Comparison of ENCODE assay signal across 19 cellular contexts in genomic region chr7:155586843-155587440, GRCh38. TPM values are rescaled to one million over a fixed set of nuclear protein-coding genes. Genes with fewer than 3 reads are reported as not detected.
DNase-seq lines count a peak whose midpoint lies in the region; ATAC-seq, FAIRE-seq and TF ChIP-seq lines count a peak whose summit lies in the region.
"Had no signal": no experiment of that assay in that cellular context is flagged by ENCODE, and none has a peak within 500 bp of the region (broad histone marks: within the 10 kb centered on the region; RNA-seq: fewer than 3 reads in every experiment).

No MANE protein-coding gene starts in this region.

- no peak overlapping the region for H2AFZ ChIP-seq in trophoblast cell (ENCODE audit: insufficient read depth, low read length, poor library complexity)
- H2AFZ ChIP-seq: GM23248 had no signal

- ATAC-seq in left cardiac atrium (no peak), HG03175 (IDR thresholded peaks at IDR 0.05; ENCODE audit: unreplicated experiment) (no peak)
- ATAC-seq: HepG2 had no signal

- H3K9ac ChIP-seq in kidney (ENCODE audit: low read length in 2 of 2): no peak overlapping the region
- no peak overlapping the region for H3K9ac ChIP-seq in trophoblast cell (ENCODE audit: low read length)
- H3K9ac ChIP-seq: BLaER1, GM23248 had no signal

- intact Hi-C loops in cardiac septum (cut with DNase I) (no loop called here), left cardiac atrium (cut with DNase I) (no loop called here), kidney (cut with DNase I) (no loop called here)
- intact Hi-C loops in activated T-helper 2 cell treated with anti-CD3 and anti-CD28 coated beads, Interferon-gamma antibody, Interleukin-2, Interleukin-4, amounts not matched to agents 10 μg/mL and 5 μg/mL and 100 μg/mL, durations not matched to agents 14 hours and 24 hours and 36 hours (cut with micrococcal nuclease): no loop called here

- H3K23ac ChIP-seq in trophoblast cell (ENCODE audit: low read length): no peak overlapping the region

- no peaks in the 10 kb centered on the region for H3K4me1 ChIP-seq in kidney (ENCODE audit: control insufficient read depth in 1 of 2, insufficient read depth in 1 of 2, low read depth in 1 of 2, low read length in 2 of 2)
- H3K4me1 ChIP-seq in trophoblast cell (ENCODE audit: control insufficient read depth in 1 of 2, insufficient read depth in 2 of 2, low read length in 2 of 2): peaks cover 0 to 6% of the 10 kb centered on the region in 2 experiments
- no peaks in the 10 kb centered on the region for H3K4me1 ChIP-seq in effector memory CD4-positive, alpha-beta T cell (ENCODE audit: control insufficient read depth, insufficient read depth, low read length, poor library complexity, severe bottlenecking)

- peaks cover 35% of the 10 kb centered on the region for H3K27me3 Mint-ChIP-seq in activated T-helper 2 cell treated with anti-CD3 and anti-CD28 coated beads, Interferon-gamma antibody, Interleukin-2, Interleukin-4, amounts not matched to agents 10 μg/mL and 5 μg/mL and 100 μg/mL, durations not matched to agents 14 hours and 24 hours and 36 hours (ENCODE audit: low read depth)

- no peaks in the 10 kb centered on the region for H3K79me2 ChIP-seq in trophoblast cell (ENCODE audit: control insufficient read depth, insufficient read depth, low read length, poor library complexity)

- H2BK5ac ChIP-seq in trophoblast cell (ENCODE audit: low read depth, low read length, poor library complexity): no peak overlapping the region

- peaks cover 3% of the 10 kb centered on the region for H3K4me1 Mint-ChIP-seq in activated T-helper 2 cell treated with anti-CD3 and anti-CD28 coated beads, Interferon-gamma antibody, Interleukin-2, Interleukin-4, amounts not matched to agents 10 μg/mL and 5 μg/mL and 100 μg/mL, durations not matched to agents 14 hours and 24 hours and 36 hours (ENCODE audit: low read depth)
- H3K4me1 Mint-ChIP-seq: CD4-positive, CD25-positive, alpha-beta regulatory T cell had no signal

- H3K9me3 ChIP-seq in kidney (ENCODE audit: control insufficient read depth in 1 of 2, low read length in 2 of 2): no peaks in the 10 kb centered on the region
- H3K9me3 ChIP-seq in trophoblast cell (ENCODE audit: insufficient read depth, low read depth, low read length): no peaks in the 10 kb centered on the region
- no peaks in the 10 kb centered on the region for H3K9me3 ChIP-seq in effector memory CD4-positive, alpha-beta T cell (ENCODE audit: control insufficient read depth, low read length)
- H3K9me3 ChIP-seq: BLaER1 had no signal

- H3K27ac ChIP-seq in kidney (ENCODE audit: low read depth in 2 of 2, low read length in 2 of 2) (no peak overlapping the region), trophoblast cell (ENCODE audit: low read depth, low read length) (no peak overlapping the region)
- no peak overlapping the region for H3K27ac ChIP-seq in effector memory CD4-positive, alpha-beta T cell (ENCODE audit: insufficient read depth, low read length, poor library complexity, severe bottlenecking)
- H3K27ac ChIP-seq: BLaER1, GM23248 had no signal

- no peak overlapping the region for H3K4me2 ChIP-seq in trophoblast cell (ENCODE audit: low read length)
- H3K4me2 ChIP-seq: BLaER1 had no signal

- no peak overlapping the region for H3K27ac Mint-ChIP-seq in activated T-helper 2 cell treated with anti-CD3 and anti-CD28 coated beads, Interferon-gamma antibody, Interleukin-2, Interleukin-4, amounts not matched to agents 10 μg/mL and 5 μg/mL and 100 μg/mL, durations not matched to agents 14 hours and 24 hours and 36 hours
- H3K27ac Mint-ChIP-seq: CD4-positive, CD25-positive, alpha-beta regulatory T cell had no signal

- no peaks in the 10 kb centered on the region for H3K79me1 ChIP-seq in trophoblast cell (ENCODE audit: low read length)

- no peak overlapping the region for H2BK120ac ChIP-seq in trophoblast cell (ENCODE audit: insufficient read depth, low read length, poor library complexity)

- no peak for TF ChIP-seq CTCF in kidney (IDR thresholded peaks at IDR 0.05; ENCODE audit: borderline replicate concordance, extremely low read depth, insufficient read depth)

- no peak overlapping the region for H3K18ac ChIP-seq in trophoblast cell (ENCODE audit: low read length)

- no peak overlapping the region for H4K8ac ChIP-seq in trophoblast cell (ENCODE audit: low read depth, low read length)

- no peak overlapping the region for H3K14ac ChIP-seq in trophoblast cell (ENCODE audit: low read length)

- H3K4me3 ChIP-seq in kidney (ENCODE audit: low read length in 2 of 2): no peak overlapping the region
- peak overlapping the region; percentile 25 for H3K4me3 ChIP-seq in trophoblast cell (ENCODE audit: low read depth, low read length)
- H3K4me3 ChIP-seq in effector memory CD4-positive, alpha-beta T cell (ENCODE audit: insufficient read depth, low read depth, low read length, poor library complexity, severe bottlenecking): no peak overlapping the region
- H3K4me3 ChIP-seq: BLaER1, GM23248 had no signal

- H4K91ac ChIP-seq in trophoblast cell (ENCODE audit: low read depth, low read length): no peak overlapping the region

- H3K4me3 Mint-ChIP-seq in activated T-helper 2 cell treated with anti-CD3 and anti-CD28 coated beads, Interferon-gamma antibody, Interleukin-2, Interleukin-4, amounts not matched to agents 10 μg/mL and 5 μg/mL and 100 μg/mL, durations not matched to agents 14 hours and 24 hours and 36 hours (ENCODE audit: low read depth): no peak overlapping the region
- H3K4me3 Mint-ChIP-seq: CD4-positive, CD25-positive, alpha-beta regulatory T cell had no signal

- H3K4ac ChIP-seq in trophoblast cell (ENCODE audit: low read depth, low read length): no peak overlapping the region

- H3K36me3 ChIP-seq in kidney (ENCODE audit: control insufficient read depth in 1 of 2, insufficient read depth in 2 of 2, low read length in 2 of 2) (no peaks in the 10 kb centered on the region), trophoblast cell (ENCODE audit: control insufficient read depth in 1 of 2, insufficient read depth in 2 of 2, low read length in 2 of 2) (no peaks in the 10 kb centered on the region)
- no peaks in the 10 kb centered on the region for H3K36me3 ChIP-seq in effector memory CD4-positive, alpha-beta T cell (ENCODE audit: control insufficient read depth, insufficient read depth, low read length)
- H3K36me3 ChIP-seq: BLaER1 had no signal

- peaks cover 4% of the 10 kb centered on the region for H3K27me3 ChIP-seq in trophoblast cell (ENCODE audit: insufficient read depth, low read length)
- no peaks in the 10 kb centered on the region for H3K27me3 ChIP-seq in effector memory CD4-positive, alpha-beta T cell (replicated peaks; ENCODE audit: control insufficient read depth, insufficient read depth, low read length, poor library complexity, severe bottlenecking)
- H3K27me3 ChIP-seq: BLaER1 had no signal

- WGBS in trophoblast cell (ENCODE audit: extremely low coverage, insufficient coverage, insufficient read length): no CpG with 5 or more reads among the region's 14 CpGs

- H2BK12ac ChIP-seq in trophoblast cell (ENCODE audit: low read length): no peak overlapping the region

- no peak overlapping the region for H2AK5ac ChIP-seq in trophoblast cell (ENCODE audit: low read length)

- no peaks in the 10 kb centered on the region for H3K9me3 Mint-ChIP-seq in activated T-helper 2 cell treated with anti-CD3 and anti-CD28 coated beads, Interferon-gamma antibody, Interleukin-2, Interleukin-4, amounts not matched to agents 10 μg/mL and 5 μg/mL and 100 μg/mL, durations not matched to agents 14 hours and 24 hours and 36 hours
- H3K9me3 Mint-ChIP-seq: CD4-positive, CD25-positive, alpha-beta regulatory T cell had no signal

- H4K12ac ChIP-seq in trophoblast cell (ENCODE audit: low read depth, low read length): no peak overlapping the region

- no peak for FAIRE-seq in kidney (lab: Jason Lieb, UNC)
- FAIRE-seq: GM18507, HepG2, HTR-8/SVneo had no signal

- H3K36me3 Mint-ChIP-seq in activated T-helper 2 cell treated with anti-CD3 and anti-CD28 coated beads, Interferon-gamma antibody, Interleukin-2, Interleukin-4, amounts not matched to agents 10 μg/mL and 5 μg/mL and 100 μg/mL, durations not matched to agents 14 hours and 24 hours and 36 hours (ENCODE audit: low read depth): no peaks in the 10 kb centered on the region
- H3K36me3 Mint-ChIP-seq: CD4-positive, CD25-positive, alpha-beta regulatory T cell had no signal

- peak; percentile 67 for DNase-seq in cardiac septum (ENCODE audit: low spot score)
- no peak for DNase-seq in left cardiac atrium
- peak; percentile 36 for DNase-seq in kidney
- no peak for DNase-seq in trophoblast cell
- DNase-seq in activated T-helper 2 cell treated with anti-CD3 and anti-CD28 coated beads, Interferon-gamma antibody, Interleukin-2, Interleukin-4, amounts not matched to agents 10 μg/mL and 5 μg/mL and 100 μg/mL, durations not matched to agents 14 hours and 24 hours and 36 hours (ENCODE audit: low spot score): no peak
- DNase-seq in effector memory CD4-positive, alpha-beta T cell: no peak
- DNase-seq in NCI-H1436 treated with DMSO at 0.1 percent for 48 hours (lab: John Stamatoyannopoulos, UW): no peak
- DNase-seq: 8988T; AML-193; CD4-positive, CD25-positive, alpha-beta regulatory T cell; DMS53; GF-D8; GM23248; H7 had no signal

RNA-seq across cellular contexts. Expression of gene CNPY1, which starts 40.6 kb away (rescaled TPM):
- not detected for total RNA-seq in cardiac septum
- total RNA-seq in left cardiac atrium: not detected
- not detected for total RNA-seq in kidney
- polyA plus RNA-seq in kidney (ENCODE audit: insufficient read depth, low read depth, low replicate concordance): not detected
- polyA plus RNA-seq in trophoblast cell (2013): not detected in 2 replicates
- not detected in 2 replicates for total RNA-seq in activated T-helper 2 cell treated with anti-CD3 and anti-CD28 coated beads, Interferon-gamma antibody, Interleukin-2, Interleukin-4, amounts not matched to agents 10 μg/mL and 5 μg/mL and 100 μg/mL, durations not matched to agents 14 hours and 24 hours and 36 hours
- total RNA-seq: CD4-positive, CD25-positive, alpha-beta regulatory T cell; GM23248; HepG2 had no signal
- polyA plus RNA-seq: CD4-positive, CD25-positive, alpha-beta regulatory T cell; GM23248; HepG2 had no signal

RNA-seq across cellular contexts. Expression of gene RBM33, which starts 57.5 kb away (rescaled TPM):
- total RNA-seq in cardiac septum (41.4 TPM), left cardiac atrium (10 to 100 TPM; 34.2 to 41.5 TPM), kidney (78.7 TPM)
- polyA plus RNA-seq in kidney (ENCODE audit: insufficient read depth, low read depth, low replicate concordance): 9.8 TPM
- 28.0 and 29.0 TPM in 2 replicates for polyA plus RNA-seq in trophoblast cell (2013)
- total RNA-seq in activated T-helper 2 cell treated with anti-CD3 and anti-CD28 coated beads, Interferon-gamma antibody, Interleukin-2, Interleukin-4, amounts not matched to agents 10 μg/mL and 5 μg/mL and 100 μg/mL, durations not matched to agents 14 hours and 24 hours and 36 hours: 79.8 and 80.3 TPM in 2 replicates

Comparison
In these comparisons a context has a peak if more than half of its experiments do, and no peak if none do; other contexts are left out.
1. DNase-seq: peak in cardiac septum (single experiment) and kidney (single experiment); none in left cardiac atrium (single experiment), trophoblast cell (0 of 2), activated T-helper 2 cell treated with anti-CD3 and anti-CD28 coated beads, Interferon-gamma antibody, Interleukin-2, Interleukin-4, amounts not matched to agents 10 μg/mL and 5 μg/mL and 100 μg/mL, durations not matched to agents 14 hours and 24 hours and 36 hours (single experiment), effector memory CD4-positive, alpha-beta T cell (0 of 3) and NCI-H1436 treated with DMSO at 0.1 percent for 48 hours (single experiment).